In genomic region chr1:218320182-218320581, GRCh38 we compare ENCODE assay signal across 1 cellular context. TPM values are rescaled to one million over a fixed set of nuclear protein-coding genes. Genes with fewer than 3 reads are reported as not detected.
"Had no signal": no experiment of that assay in that cellular context is flagged by ENCODE, and none has a peak within 500 bp of the region (broad histone marks: within the 10 kb centered on the region; RNA-seq: fewer than 3 reads in every experiment).

No MANE protein-coding gene starts in this region.

RNA-seq across cellular contexts. Expression of gene TGFB2, which starts 25.0 kb away (rescaled TPM):
- total RNA-seq: H9 had no signal
